Comparison of ENCODE assay signal across 1 cellular context in genomic region chr16:177981-178676, GRCh38.
A peak's percentile ranks its signal among the peaks of the same experiment; 100 is the strongest.
TF ChIP-seq lines count a peak whose summit lies in the region.

No MANE protein-coding gene starts in this region.

TF ChIP-seq in HEK293, 187 proteins besides CTCF, POLR2A, EP300 and RAD21 (continued from another document):
- TF ChIP-seq PRDM10 (tag by site-specific recombination; IDR thresholded peaks at IDR 0.05) (no peak), ZNF148 (tag by site-specific recombination; IDR thresholded peaks at IDR 0.05; ENCODE audit: borderline replicate concordance) (no peak), ZBTB17 (tag by site-specific recombination; IDR thresholded peaks at IDR 0.05) (0 out of 2 replicates have a peak, but pooled peaks have one; percentile 5), ZNF10 (tag by site-specific recombination; IDR thresholded peaks at IDR 0.05) (peak; percentile 86)
